1 cellular context compared by ENCODE assay signal in the genomic region with DNA sequence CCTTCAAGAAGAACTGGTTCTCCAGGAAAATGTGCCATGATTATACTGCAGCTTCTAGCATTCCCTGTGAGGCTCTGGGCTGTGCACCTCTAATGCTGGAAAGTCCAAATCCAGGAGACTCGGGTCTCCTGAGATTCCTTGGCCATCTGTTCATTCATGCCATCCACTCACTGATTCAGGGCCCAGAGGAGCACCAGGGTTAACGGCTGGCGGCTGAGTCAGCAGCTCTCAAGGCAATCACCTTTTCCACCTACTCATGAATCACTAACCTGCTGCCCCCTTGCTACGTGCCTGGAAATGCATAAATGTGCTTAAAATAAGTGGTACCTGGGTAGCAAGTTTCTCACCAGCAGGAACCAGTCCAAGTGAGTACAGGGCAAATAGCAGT.
TF ChIP-seq lines count a peak whose summit lies in the region.

No MANE protein-coding gene starts in this region.

TF ChIP-seq in HCT116, 20 proteins besides CTCF, POLR2A, EP300 and RAD21 (continued from another document):
- TF ChIP-seq ZBTB33 (IDR thresholded peaks at IDR 0.05; ENCODE audit: extremely low read depth, insufficient replicate concordance, low read length) (no peak), EZH2phosphoT487 (IDR thresholded peaks at IDR 0.05; ENCODE audit: borderline replicate concordance) (no peak), EGR1 (IDR thresholded peaks at IDR 0.05; ENCODE audit: low read depth) (peak; percentile 82), EZH2 (IDR thresholded peaks at IDR 0.05) (no peak), ZNF274 (IDR thresholded peaks at IDR 0.05; ENCODE audit: low read depth, low read length) (no peak), SP1 (IDR thresholded peaks at IDR 0.05; ENCODE audit: low read depth) (peak; percentile 97), SRF (IDR thresholded peaks at IDR 0.05; ENCODE audit: low read depth) (peak; percentile 72; the same call in 1 of the 2 replicates), CBX3 (IDR thresholded peaks at IDR 0.05; ENCODE audit: low read depth) (peak; percentile 79; the same call in 1 of the 2 replicates)
